In genomic region chr1:8747879-8748825, GRCh38 we compare ENCODE assay signal across 1 cellular context.
TF ChIP-seq lines count a peak whose summit lies in the region.

No MANE protein-coding gene starts in this region.

TF ChIP-seq in GM12878, 131 proteins besides CTCF, POLR2A, EP300 and RAD21 (continued from another document):
- TF ChIP-seq USF1 (IDR thresholded peaks at IDR 0.05; ENCODE audit: borderline replicate concordance, extremely low read length, insufficient read depth, low read depth, low read length) (no peak), SMARCA5 (IDR thresholded peaks at IDR 0.05) (no peak), ZNF217 (IDR thresholded peaks at IDR 0.05) (no peak)
